ENCODE assay signal across 2 cellular contexts in the genomic region with DNA sequence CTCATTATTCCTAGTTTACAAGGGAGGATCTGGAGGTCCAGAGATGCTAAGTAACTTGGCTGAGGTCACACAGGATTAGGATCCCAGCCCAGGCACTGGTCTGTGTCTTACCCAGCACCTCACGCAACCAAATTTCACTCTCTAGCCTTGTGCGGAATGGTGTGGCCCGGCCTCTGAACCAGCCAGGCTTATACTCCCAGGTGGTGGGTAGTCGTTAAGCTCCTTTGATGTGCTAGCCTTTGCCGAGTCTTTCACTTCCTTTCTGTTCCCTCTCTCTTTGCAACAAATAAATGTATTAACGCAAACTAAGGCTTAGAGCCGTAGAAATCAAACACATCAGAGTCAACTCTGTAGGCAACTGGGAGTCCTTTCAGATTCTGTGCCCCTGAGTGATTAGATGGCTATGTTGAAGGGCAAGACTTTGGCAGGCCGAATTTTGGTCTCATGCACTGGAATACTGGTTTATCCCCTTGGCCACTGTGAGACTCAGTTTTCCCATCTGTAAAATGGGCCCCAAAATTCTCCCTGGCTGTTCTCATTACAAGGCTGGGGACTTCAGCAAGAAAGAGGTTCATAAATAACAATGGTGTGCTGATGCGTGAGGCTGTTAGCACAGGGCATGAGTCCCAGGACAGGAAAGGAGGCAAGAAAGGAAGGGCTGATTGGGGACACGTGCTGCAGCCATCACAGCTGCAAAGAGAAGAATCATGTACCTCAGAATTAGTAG.
TF ChIP-seq lines count a peak whose summit lies in the region.

No MANE protein-coding gene starts in this region.

TF ChIP-seq in GM23338, 12 proteins besides CTCF, POLR2A, EP300 and RAD21 (continued from another document and continues in another):
- TF ChIP-seq EZH2 (IDR thresholded peaks at IDR 0.05; ENCODE audit: low read depth, unreplicated experiment) (no peak), POLR2AphosphoS5 (IDR thresholded peaks at IDR 0.05; ENCODE audit: low read depth) (no peak), ETS1 (IDR thresholded peaks at IDR 0.05) (no peak), EZH2phosphoT487 (IDR thresholded peaks at IDR 0.05; ENCODE audit: unreplicated experiment) (no peak), ZNF331 (CRISPR knock-in tag; IDR thresholded peaks at IDR 0.05; ENCODE audit: low read depth) (no peak), NANOG (IDR thresholded peaks at IDR 0.05; ENCODE audit: borderline replicate concordance) (no peak), REST (IDR thresholded peaks at IDR 0.05; ENCODE audit: unreplicated experiment) (no peak)
- TF ChIP-seq, protein P1, sequence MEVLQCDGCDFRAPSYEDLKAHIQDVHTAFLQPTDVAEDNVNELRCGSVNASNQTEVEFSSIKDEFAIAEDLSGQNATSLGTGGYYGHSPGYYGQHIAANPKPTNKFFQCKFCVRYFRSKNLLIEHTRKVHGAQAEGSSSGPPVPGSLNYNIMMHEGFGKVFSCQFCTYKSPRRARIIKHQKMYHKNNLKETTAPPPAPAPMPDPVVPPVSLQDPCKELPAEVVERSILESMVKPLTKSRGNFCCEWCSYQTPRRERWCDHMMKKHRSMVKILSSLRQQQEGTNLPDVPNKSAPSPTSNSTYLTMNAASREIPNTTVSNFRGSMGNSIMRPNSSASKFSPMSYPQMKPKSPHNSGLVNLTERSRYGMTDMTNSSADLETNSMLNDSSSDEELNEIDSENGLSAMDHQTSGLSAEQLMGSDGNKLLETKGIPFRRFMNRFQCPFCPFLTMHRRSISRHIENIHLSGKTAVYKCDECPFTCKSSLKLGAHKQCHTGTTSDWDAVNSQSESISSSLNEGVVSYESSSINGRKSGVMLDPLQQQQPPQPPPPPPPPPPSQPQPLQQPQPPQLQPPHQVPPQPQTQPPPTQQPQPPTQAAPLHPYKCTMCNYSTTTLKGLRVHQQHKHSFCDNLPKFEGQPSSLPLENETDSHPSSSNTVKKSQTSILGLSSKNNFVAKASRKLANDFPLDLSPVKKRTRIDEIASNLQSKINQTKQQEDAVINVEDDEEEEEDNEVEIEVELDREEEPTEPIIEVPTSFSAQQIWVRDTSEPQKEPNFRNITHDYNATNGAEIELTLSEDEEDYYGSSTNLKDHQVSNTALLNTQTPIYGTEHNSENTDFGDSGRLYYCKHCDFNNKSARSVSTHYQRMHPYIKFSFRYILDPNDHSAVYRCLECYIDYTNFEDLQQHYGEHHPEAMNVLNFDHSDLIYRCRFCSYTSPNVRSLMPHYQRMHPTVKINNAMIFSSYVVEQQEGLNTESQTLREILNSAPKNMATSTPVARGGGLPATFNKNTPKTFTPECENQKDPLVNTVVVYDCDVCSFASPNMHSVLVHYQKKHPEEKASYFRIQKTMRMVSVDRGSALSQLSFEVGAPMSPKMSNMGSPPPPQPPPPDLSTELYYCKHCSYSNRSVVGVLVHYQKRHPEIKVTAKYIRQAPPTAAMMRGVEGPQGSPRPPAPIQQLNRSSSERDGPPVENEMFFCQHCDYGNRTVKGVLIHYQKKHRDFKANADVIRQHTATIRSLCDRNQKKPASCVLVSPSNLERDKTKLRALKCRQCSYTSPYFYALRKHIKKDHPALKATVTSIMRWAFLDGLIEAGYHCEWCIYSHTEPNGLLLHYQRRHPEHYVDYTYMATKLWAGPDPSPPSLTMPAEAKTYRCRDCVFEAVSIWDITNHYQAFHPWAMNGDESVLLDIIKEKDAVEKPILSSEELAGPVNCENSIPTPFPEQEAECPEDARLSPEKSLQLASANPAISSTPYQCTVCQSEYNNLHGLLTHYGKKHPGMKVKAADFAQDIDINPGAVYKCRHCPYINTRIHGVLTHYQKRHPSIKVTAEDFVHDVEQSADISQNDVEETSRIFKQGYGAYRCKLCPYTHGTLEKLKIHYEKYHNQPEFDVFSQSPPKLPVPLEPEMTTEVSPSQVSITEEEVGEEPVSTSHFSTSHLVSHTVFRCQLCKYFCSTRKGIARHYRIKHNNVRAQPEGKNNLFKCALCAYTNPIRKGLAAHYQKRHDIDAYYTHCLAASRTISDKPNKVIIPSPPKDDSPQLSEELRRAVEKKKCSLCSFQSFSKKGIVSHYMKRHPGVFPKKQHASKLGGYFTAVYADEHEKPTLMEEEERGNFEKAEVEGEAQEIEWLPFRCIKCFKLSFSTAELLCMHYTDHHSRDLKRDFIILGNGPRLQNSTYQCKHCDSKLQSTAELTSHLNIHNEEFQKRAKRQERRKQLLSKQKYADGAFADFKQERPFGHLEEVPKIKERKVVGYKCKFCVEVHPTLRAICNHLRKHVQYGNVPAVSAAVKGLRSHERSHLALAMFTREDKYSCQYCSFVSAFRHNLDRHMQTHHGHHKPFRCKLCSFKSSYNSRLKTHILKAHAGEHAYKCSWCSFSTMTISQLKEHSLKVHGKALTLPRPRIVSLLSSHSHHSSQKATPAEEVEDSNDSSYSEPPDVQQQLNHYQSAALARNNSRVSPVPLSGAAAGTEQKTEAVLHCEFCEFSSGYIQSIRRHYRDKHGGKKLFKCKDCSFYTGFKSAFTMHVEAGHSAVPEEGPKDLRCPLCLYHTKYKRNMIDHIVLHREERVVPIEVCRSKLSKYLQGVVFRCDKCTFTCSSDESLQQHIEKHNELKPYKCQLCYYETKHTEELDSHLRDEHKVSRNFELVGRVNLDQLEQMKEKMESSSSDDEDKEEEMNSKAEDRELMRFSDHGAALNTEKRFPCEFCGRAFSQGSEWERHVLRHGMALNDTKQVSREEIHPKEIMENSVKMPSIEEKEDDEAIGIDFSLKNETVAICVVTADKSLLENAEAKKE (CRISPR knock-in tag; IDR thresholded peaks at IDR 0.05) = no peak

TF ChIP-seq in K562, 482 proteins besides CTCF, POLR2A, EP300 and RAD21 (continued from another document):
- TF ChIP-seq ZNF140 (CRISPR knock-in tag; IDR thresholded peaks at IDR 0.05) (no peak), RCOR1 (IDR thresholded peaks at IDR 0.05; ENCODE audit: borderline replicate concordance in 1 of 2, low read depth in 2 of 2, low read length in 2 of 2) (0 out of 4 replicates have a peak, but pooled peaks of 1 of the 2 experiments have one; percentile 9), ADNP (tag; IDR thresholded peaks at IDR 0.05) (peak; percentile 51; the same call in 1 of the 2 replicates), MED1 (CRISPR knock-in tag; IDR thresholded peaks at IDR 0.05; ENCODE audit: borderline replicate concordance) (no peak), KDM1A (IDR thresholded peaks at IDR 0.05) (peak in 1 of 2 experiments; percentile 32; a peak in 1 of 4 replicates), NR2F6 (CRISPR knock-in tag; IDR thresholded peaks at IDR 0.05) (no peak), BCOR (IDR thresholded peaks at IDR 0.05) (peak; percentile 50)
TF ChIP-seq in K562: peak in this region for 5.
